ENCODE assay signal across 7 cellular contexts in the genomic region with DNA sequence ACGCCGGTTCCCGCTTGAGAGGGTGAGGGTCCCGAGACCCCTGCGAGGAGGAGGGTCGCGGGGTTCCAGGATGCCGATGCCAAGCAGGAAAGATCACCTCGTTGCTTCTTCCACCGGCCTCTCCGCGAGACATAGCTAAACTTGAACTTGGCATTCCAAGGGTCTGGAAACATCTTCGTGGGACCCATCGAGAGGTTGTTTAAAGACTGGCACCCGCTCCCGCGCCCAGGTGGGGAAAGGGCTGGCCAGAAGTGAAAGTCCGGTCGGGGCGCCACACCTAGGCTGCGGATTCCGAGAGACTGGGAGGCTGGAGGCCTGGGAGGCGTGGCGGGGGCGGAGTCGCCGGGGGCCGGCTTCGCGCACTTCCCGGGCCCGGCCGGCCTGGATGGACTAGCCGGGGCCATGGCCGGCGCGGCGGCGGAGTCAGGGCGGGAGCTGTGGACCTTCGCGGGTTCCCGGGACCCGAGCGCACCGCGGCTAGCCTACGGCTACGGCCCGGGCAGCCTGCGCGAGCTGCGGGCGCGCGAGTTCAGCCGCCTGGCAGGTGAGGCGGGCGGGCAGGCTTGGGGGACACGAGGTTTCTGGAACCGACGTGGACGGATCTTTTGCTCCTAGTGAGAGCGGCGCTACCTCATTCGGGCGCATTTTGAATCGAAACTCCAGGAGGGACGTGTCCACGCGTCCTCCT. TPM values are rescaled to one million over a fixed set of nuclear protein-coding genes. Genes with fewer than 3 reads are reported as not detected.
A peak's percentile ranks its signal among the peaks of the same experiment; 100 is the strongest.
DNase-seq lines count a peak whose midpoint lies in the region; ATAC-seq and TF ChIP-seq lines count a peak whose summit lies in the region.

A gene with protein sequence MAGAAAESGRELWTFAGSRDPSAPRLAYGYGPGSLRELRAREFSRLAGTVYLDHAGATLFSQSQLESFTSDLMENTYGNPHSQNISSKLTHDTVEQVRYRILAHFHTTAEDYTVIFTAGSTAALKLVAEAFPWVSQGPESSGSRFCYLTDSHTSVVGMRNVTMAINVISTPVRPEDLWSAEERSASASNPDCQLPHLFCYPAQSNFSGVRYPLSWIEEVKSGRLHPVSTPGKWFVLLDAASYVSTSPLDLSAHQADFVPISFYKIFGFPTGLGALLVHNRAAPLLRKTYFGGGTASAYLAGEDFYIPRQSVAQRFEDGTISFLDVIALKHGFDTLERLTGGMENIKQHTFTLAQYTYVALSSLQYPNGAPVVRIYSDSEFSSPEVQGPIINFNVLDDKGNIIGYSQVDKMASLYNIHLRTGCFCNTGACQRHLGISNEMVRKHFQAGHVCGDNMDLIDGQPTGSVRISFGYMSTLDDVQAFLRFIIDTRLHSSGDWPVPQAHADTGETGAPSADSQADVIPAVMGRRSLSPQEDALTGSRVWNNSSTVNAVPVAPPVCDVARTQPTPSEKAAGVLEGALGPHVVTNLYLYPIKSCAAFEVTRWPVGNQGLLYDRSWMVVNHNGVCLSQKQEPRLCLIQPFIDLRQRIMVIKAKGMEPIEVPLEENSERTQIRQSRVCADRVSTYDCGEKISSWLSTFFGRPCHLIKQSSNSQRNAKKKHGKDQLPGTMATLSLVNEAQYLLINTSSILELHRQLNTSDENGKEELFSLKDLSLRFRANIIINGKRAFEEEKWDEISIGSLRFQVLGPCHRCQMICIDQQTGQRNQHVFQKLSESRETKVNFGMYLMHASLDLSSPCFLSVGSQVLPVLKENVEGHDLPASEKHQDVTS (plus strand): TSS at position 360 of the 688 bp plus-strand sequence. CDS start 43 bp downstream, at position 403.

- no peaks in the 10 kb centered on the region for H3K36me3 Mint-ChIP-seq in natural killer cell treated with Interleukin-12 subunit alpha and Interleukin-12 subunit beta and Interleukin-15 and Interleukin-18, amount 100 ng/mL, for 72 hours

- ATAC-seq in GM18502 (IDR thresholded peaks at IDR 0.05; ENCODE audit: poor library complexity, unreplicated experiment) (peak; percentile 86), HG02678 (IDR thresholded peaks at IDR 0.05; ENCODE audit: unreplicated experiment) (peak; percentile 86), upper lobe of right lung (peak; percentile 96)
- peak; percentile 83 to 90 for ATAC-seq in natural killer cell treated with Interleukin-12 subunit alpha and Interleukin-12 subunit beta and Interleukin-15 and Interleukin-18, amount 100 ng/mL, for 72 hours

- H3K27ac ChIP-seq in upper lobe of right lung = peak within 1 kb of the TSS; percentile 20

- TF ChIP-seq CTCF in fibroblast of the aortic adventitia (IDR thresholded peaks at IDR 0.05; ENCODE audit: insufficient read depth, low read length) = peak; percentile 2
- no peak for TF ChIP-seq CTCF in upper lobe of right lung (IDR thresholded peaks at IDR 0.05)

- peaks cover 3 to 12% of the 10 kb centered on the region in 2 donors for H3K4me1 Mint-ChIP-seq in natural killer cell treated with Interleukin-12 subunit alpha and Interleukin-12 subunit beta and Interleukin-15 and Interleukin-18, amount 100 ng/mL, for 72 hours (ENCODE audit: low read depth in 2 of 2)

- H3K27ac Mint-ChIP-seq in natural killer cell treated with Interleukin-12 subunit alpha and Interleukin-12 subunit beta and Interleukin-15 and Interleukin-18, amount 100 ng/mL, for 72 hours = no peak within 1 kb of the TSS

- peaks cover 7% of the 10 kb centered on the region for H3K4me1 ChIP-seq in upper lobe of right lung

- H3K36me3 ChIP-seq in upper lobe of right lung = no peaks in the 10 kb centered on the region

- H3K27me3 ChIP-seq in upper lobe of right lung = no peaks in the 10 kb centered on the region

- peak within 1 kb of the TSS; percentile 87 for H3K4me3 ChIP-seq in fibroblast of the aortic adventitia (ENCODE audit: low read depth, low read length)
- peak within 1 kb of the TSS; percentile 67 for H3K4me3 ChIP-seq in upper lobe of right lung

- intact Hi-C loops in upper lobe of right lung (cut with DNase I) = no loop called here

- peak within 1 kb of the TSS; percentile 73 for H3K4me3 Mint-ChIP-seq in natural killer cell treated with Interleukin-12 subunit alpha and Interleukin-12 subunit beta and Interleukin-15 and Interleukin-18, amount 100 ng/mL, for 72 hours

- peaks cover 32 to 34% of the 10 kb centered on the region in 2 donors for H3K27me3 Mint-ChIP-seq in natural killer cell treated with Interleukin-12 subunit alpha and Interleukin-12 subunit beta and Interleukin-15 and Interleukin-18, amount 100 ng/mL, for 72 hours

- H3K9me3 Mint-ChIP-seq in natural killer cell treated with Interleukin-12 subunit alpha and Interleukin-12 subunit beta and Interleukin-15 and Interleukin-18, amount 100 ng/mL, for 72 hours = no peaks in the 10 kb centered on the region

- H3K9me3 ChIP-seq in upper lobe of right lung = no peaks in the 10 kb centered on the region

- DNase-seq in NCI-H748 treated with DMSO at 0.1 percent for 48 hours (lab: John Stamatoyannopoulos, UW) (peak; percentile 27), activated T-helper 1 cell treated with Interleukin-2 at 50 U/mL for 16 hours (ENCODE audit: low read depth) (peak; percentile 10), fibroblast of the aortic adventitia (ENCODE audit: low read depth) (peak; percentile 49), upper lobe of right lung (peak; percentile 94)
- DNase-seq in natural killer cell treated with Interleukin-12 subunit alpha and Interleukin-12 subunit beta and Interleukin-15 and Interleukin-18, amount 100 ng/mL, for 72 hours (ENCODE audit: low spot score) = peak; percentile 70

RNA-seq across cellular contexts. Expression of the gene that starts here (rescaled TPM):
- total RNA-seq in fibroblast of the aortic adventitia (ENCODE audit: low replicate concordance) (3.5 and 13.1 TPM in 2 replicates), upper lobe of right lung (5.0 TPM)
- under 1 TPM in 1 of 2 donors, not detected in 1; 0.24 TPM for total RNA-seq in natural killer cell treated with Interleukin-12 subunit alpha and Interleukin-12 subunit beta and Interleukin-15 and Interleukin-18, amount 100 ng/mL, for 72 hours

Comparison
In these comparisons a context has a peak if more than half of its experiments do, and no peak if none do; other contexts are left out.
1. Peak in every context shown above with its lines: DNase-seq, ATAC-seq, H3K4me3 ChIP-seq and H3K27ac ChIP-seq.
2. Peak in DNase-seq and ATAC-seq in natural killer cell treated with Interleukin-12 subunit alpha and Interleukin-12 subunit beta and Interleukin-15 and Interleukin-18, amount 100 ng/mL, for 72 hours; RNA of the gene not detected or under 1 TPM.
3. DNase-seq: peak in every context shown above with its lines; median percentile 94 in upper lobe of right lung; 70 in natural killer cell treated with Interleukin-12 subunit alpha and Interleukin-12 subunit beta and Interleukin-15 and Interleukin-18, amount 100 ng/mL, for 72 hours; 49 in fibroblast of the aortic adventitia; 27 in NCI-H748 treated with DMSO at 0.1 percent for 48 hours; 10 in activated T-helper 1 cell treated with Interleukin-2 at 50 U/mL for 16 hours.